Comparison of ENCODE assay signal across 15 cellular contexts in the genomic region with DNA sequence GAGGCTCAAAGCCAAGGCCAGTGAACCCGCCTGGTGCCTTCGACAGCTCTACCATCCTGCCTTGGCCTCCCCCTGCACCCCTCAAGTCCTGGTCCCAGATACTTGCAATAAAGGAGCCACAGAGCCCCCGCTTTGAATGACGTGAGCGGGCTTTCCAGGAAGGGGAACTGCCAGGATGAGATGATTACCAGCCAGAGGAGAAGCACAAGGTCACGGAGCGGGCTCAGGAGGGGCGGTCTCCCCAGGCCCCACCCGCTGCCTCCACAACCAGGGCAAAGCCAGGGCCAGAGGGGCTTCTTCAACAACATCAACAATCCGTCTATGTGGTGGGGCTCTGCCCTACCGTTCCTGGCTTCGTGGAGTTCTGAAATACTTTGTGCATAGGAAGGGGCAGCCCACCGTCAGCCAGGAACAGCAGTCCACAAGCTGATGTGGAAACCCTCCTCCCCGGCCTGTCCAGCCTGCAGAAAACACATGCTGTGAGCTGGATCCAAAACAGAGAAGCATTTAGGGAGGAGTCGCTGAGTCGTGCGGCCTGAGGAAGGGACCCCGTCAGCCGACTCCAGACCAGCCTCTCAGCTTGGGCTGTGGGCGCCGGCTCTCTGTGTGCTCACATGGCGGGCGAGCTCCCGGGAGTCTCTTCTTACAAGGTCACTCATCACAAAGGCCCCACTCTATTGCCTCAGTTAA.
"Had no signal": no experiment of that assay in that cellular context is flagged by ENCODE, and none has a peak within 500 bp of the region (broad histone marks: within the 10 kb centered on the region; RNA-seq: fewer than 3 reads in every experiment).

No MANE protein-coding gene starts in this region.

- H3K4me3 ChIP-seq: gastrocnemius medialis, mucosa of descending colon, neural progenitor cell, psoas muscle, thyroid gland had no signal

- H3K9ac ChIP-seq: neural progenitor cell had no signal

- ATAC-seq: esophagus mucosa; gastrocnemius medialis; mucosa of descending colon; naive thymus-derived CD8-positive, alpha-beta T cell; psoas muscle had no signal

- H3K36me3 ChIP-seq: gastrocnemius medialis, neural progenitor cell, thyroid gland had no signal

- DNase-seq: effector memory CD4-positive, alpha-beta T cell; gastrocnemius medialis; islet precursor cell; mammary epithelial cell; mucosa of descending colon; occipital lobe; psoas muscle; retina; small intestine; stimulated activated CD4-positive, alpha-beta T cell treated with anti-CD3 and anti-CD28 coated beads, Interleukin-12 subunit alpha, Interleukin-12 subunit beta, amount 100 ng/mL, for 4 hours; stimulated activated naive CD4-positive, alpha-beta T cell treated with Interleukin-2 at 50 U/mL for 16 hours; thyroid gland had no signal

- H3K4me2 ChIP-seq: neural progenitor cell had no signal

- H2AFZ ChIP-seq: neural progenitor cell had no signal

- H3K27ac ChIP-seq: gastrocnemius medialis, neural progenitor cell, psoas muscle, thyroid gland had no signal

- H3K9me3 ChIP-seq: gastrocnemius medialis, mucosa of descending colon, psoas muscle, thyroid gland had no signal

- H3K27me3 ChIP-seq: gastrocnemius medialis, neural progenitor cell, thyroid gland had no signal

- H3K4me1 ChIP-seq: gastrocnemius medialis, neural progenitor cell, psoas muscle, thyroid gland had no signal
